In genomic region chr15:90233701-90234518, GRCh38 we compare ENCODE assay signal across 7 cellular contexts. TPM values are rescaled to one million over a fixed set of nuclear protein-coding genes. Genes with fewer than 3 reads are reported as not detected.
DNase-seq lines count a peak whose midpoint lies in the region; ATAC-seq and TF ChIP-seq lines count a peak whose summit lies in the region.

TSS of gene CIB1 (minus strand) at chr15:90233941. CDS start at chr15:90233885, 56 bp downstream.
TSS of gene GDPGP1 (plus strand) at chr15:90234209. CDS start at chr15:90240909, 6,700 bp downstream.

- ATAC-seq in GM18517 (IDR thresholded peaks at IDR 0.05; ENCODE audit: unreplicated experiment), result peak; percentile 78
- peak; percentile 86 for ATAC-seq in HG03039 (IDR thresholded peaks at IDR 0.05; ENCODE audit: unreplicated experiment)

- TF ChIP-seq CTCF in astrocyte of the cerebellum (IDR thresholded peaks at IDR 0.05; ENCODE audit: low read depth, low read length, missing control alignments), result no peak

- peak within 1 kb of the TSS; percentile 88 for H3K4me3 ChIP-seq in astrocyte of the cerebellum (ENCODE audit: low read depth, low read length)

- DNase-seq in NCI-H2081 (lab: John Stamatoyannopoulos, UW) (peak; percentile 89 to 92), T-helper 9 cell (peak; percentile 93), astrocyte of the cerebellum (ENCODE audit: low read depth) (peak; percentile 91), hepatic stellate cell (ENCODE audit: low spot score) (peak; percentile 98), renal cortical epithelial cell (ENCODE audit: low read depth) (peak; percentile 86)

- in situ Hi-C loops in astrocyte of the cerebellum (cut with HindIII; ENCODE audit: low sequenced_read_pairs), result no loop called here

RNA-seq across cellular contexts. Expression of gene CIB1, which starts in this region (rescaled TPM):
- 44.6 and 45.6 TPM in 2 replicates for total RNA-seq in renal cortical epithelial cell

RNA-seq across cellular contexts. Expression of gene GDPGP1, which starts in this region (rescaled TPM):
- total RNA-seq in renal cortical epithelial cell, result 19.0 and 20.8 TPM in 2 replicates

Comparison
In these comparisons a context has a peak if more than half of its experiments do, and no peak if none do; other contexts are left out.
1. Peak in every context shown above with its lines: DNase-seq, ATAC-seq and H3K4me3 ChIP-seq.